In genomic region chr19:18156268-18156667, GRCh38 we compare ENCODE assay signal across 13 cellular contexts. TPM values are rescaled to one million over a fixed set of nuclear protein-coding genes. Genes with fewer than 3 reads are reported as not detected.
A peak's percentile ranks its signal among the peaks of the same experiment; 100 is the strongest.
DNase-seq lines count a peak whose midpoint lies in the region; ATAC-seq, FAIRE-seq and TF ChIP-seq lines count a peak whose summit lies in the region.
"Had no signal": no experiment of that assay in that cellular context is flagged by ENCODE, and none has a peak within 500 bp of the region (broad histone marks: within the 10 kb centered on the region; RNA-seq: fewer than 3 reads in every experiment).

No MANE protein-coding gene starts in this region.

- peak overlapping the region; percentile 28 for H3K4me3 Mint-ChIP-seq in Calu3 (ENCODE audit: low read depth, unreplicated experiment)
- H3K4me3 Mint-ChIP-seq: B cell had no signal

- no peak for TF ChIP-seq POLR2A in adrenal gland (IDR thresholded peaks at IDR 0.05)

- intact Hi-C loops in Calu3 (cut with micrococcal nuclease; ENCODE audit: unreplicated experiment) (no loop called here), adrenal gland (cut with DNase I) (no loop called here), kidney (cut with DNase I) (no loop called here)

- H3K4me1 ChIP-seq in adrenal gland (replicated peaks in 1 of 2): peaks cover 43 to 66% of the 10 kb centered on the region in 2 donors
- peaks cover 16 to 36% of the 10 kb centered on the region in 2 donors for H3K4me1 ChIP-seq in kidney (ENCODE audit: control insufficient read depth in 1 of 2, insufficient read depth in 1 of 2, low read depth in 1 of 2, low read length in 2 of 2)
- H3K4me1 ChIP-seq in skeletal muscle satellite cell (ENCODE audit: control insufficient read depth, insufficient read depth, low read length): peaks cover 44% of the 10 kb centered on the region

- 77 to 87% (median 86%) methylated on average over 5 to 6 of the region's 6 CpGs for WGBS in adrenal gland, 4 donors

- DNase-seq in Calu3: no peak
- peak in 2 of 7 donors; percentile 32 to 43 for DNase-seq in adrenal gland
- no peak for DNase-seq in kidney
- no peak for DNase-seq in NCI-H1048 (lab: John Stamatoyannopoulos, UW)
- DNase-seq in activated naive CD4-positive, alpha-beta T cell treated with anti-CD3 and anti-CD28 coated beads, Interleukin-2, amount 50 U/mL, for 16 hours: no peak
- DNase-seq in GM20000 (ENCODE audit: low spot score): no peak
- DNase-seq: activated naive CD4-positive, alpha-beta T cell; KG1; NCI-H2171 treated with DMSO at 0.1 percent for 48 hours had no signal

- no peaks in the 10 kb centered on the region for H3K27me3 Mint-ChIP-seq in Calu3 (ENCODE audit: unreplicated experiment)
- H3K27me3 Mint-ChIP-seq: B cell had no signal

- no peak for FAIRE-seq in kidney (lab: Jason Lieb, UNC)
- FAIRE-seq: G401.6 had no signal

- peak overlapping the region; percentile 28 to 59 for H3K9ac ChIP-seq in kidney (ENCODE audit: low read length in 2 of 2)
- H3K9ac ChIP-seq in skeletal muscle satellite cell (ENCODE audit: low read depth, low read length): peak overlapping the region; percentile 50

- H3K27me3 ChIP-seq in adrenal gland: no peaks in the 10 kb centered on the region
- no peaks in the 10 kb centered on the region for H3K27me3 ChIP-seq in skeletal muscle satellite cell (ENCODE audit: control insufficient read depth, insufficient read depth, low read length)

- no peak overlapping the region for H3K4me2 ChIP-seq in skeletal muscle satellite cell (ENCODE audit: low read length)

- CTCF ChIA-PET in Calu3 (lab: Charles Lee): interaction anchor here (1.1 kb wide), 1 partner anchor 43 kb away, joined by 3 read pairs; no protein-coding TSS in a partner anchor

- no peaks in the 10 kb centered on the region for H3K9me3 Mint-ChIP-seq in Calu3 (ENCODE audit: low read depth, unreplicated experiment)

- peak overlapping the region; percentile 69 to 94 (median 87) for H3K27ac ChIP-seq in adrenal gland
- peak overlapping the region; percentile 65 to 75 for H3K27ac ChIP-seq in kidney (ENCODE audit: low read depth in 2 of 2, low read length in 2 of 2)

- peaks cover 27% of the 10 kb centered on the region for H3K4me1 Mint-ChIP-seq in Calu3 (ENCODE audit: low read depth, unreplicated experiment)

- H3K27ac Mint-ChIP-seq in Calu3 (ENCODE audit: unreplicated experiment): no peak overlapping the region

- TF ChIP-seq CTCF in Calu3 (IDR thresholded peaks at IDR 0.05; ENCODE audit: unreplicated experiment) (no peak), adrenal gland (IDR thresholded peaks at IDR 0.05) (no peak), kidney (IDR thresholded peaks at IDR 0.05; ENCODE audit: borderline replicate concordance, extremely low read depth, insufficient read depth) (no peak), GM20000 (IDR thresholded peaks at IDR 0.05; ENCODE audit: extremely low read depth, missing control alignments) (no peak)

- H3K9me3 ChIP-seq in adrenal gland (replicated peaks in 1 of 3) (no peaks in the 10 kb centered on the region), kidney (ENCODE audit: control insufficient read depth in 1 of 2, low read length in 2 of 2) (no peaks in the 10 kb centered on the region), skeletal muscle satellite cell (replicated peaks; ENCODE audit: low read length) (no peaks in the 10 kb centered on the region)

- H3K36me3 Mint-ChIP-seq in Calu3 (ENCODE audit: insufficient read depth, unreplicated experiment): peaks cover 42% of the 10 kb centered on the region

- H3K36me3 ChIP-seq in adrenal gland (replicated peaks in 1 of 2) (peaks cover 0 to 6% of the 10 kb centered on the region in 2 donors), kidney (ENCODE audit: control insufficient read depth in 1 of 2, insufficient read depth in 2 of 2, low read length in 2 of 2) (peaks cover 0 to 4% of the 10 kb centered on the region in 2 donors), skeletal muscle satellite cell (ENCODE audit: insufficient read depth, low read length) (peaks cover 20% of the 10 kb centered on the region)

- H3K4me3 ChIP-seq in adrenal gland: peak overlapping the region in 1 of 4 donors; percentile 17
- no peak overlapping the region for H3K4me3 ChIP-seq in kidney (ENCODE audit: low read length in 2 of 2)
- H3K4me3 ChIP-seq in skeletal muscle satellite cell (ENCODE audit: low read length): no peak overlapping the region

- no peak for ATAC-seq in activated CD4-positive, CD25-positive, alpha-beta regulatory T cell treated with anti-CD3 and anti-CD28 coated beads, Interleukin-2, amount 50 U/mL, for 24 hours

- no TSS peak for BruUV-seq in Calu3 (replicated peaks; lab: Mats Ljungman, UMichigan)

RNA-seq across cellular contexts. Expression of gene PIK3R2, which starts 3.3 kb away (rescaled TPM):
- 22.5 and 23.2 TPM in 2 replicates for total RNA-seq in Calu3 (2022)
- 100 to 1,000 TPM in 3 of 8 donors, 10 to 100 TPM in 5; 32.9 to 124 (median 80.4) TPM for total RNA-seq in adrenal gland
- 10 to 100 TPM in 2 of 3 donors, 1 to 10 TPM in 1; 6.7 to 21.0 (median 10.8) TPM for polyA plus RNA-seq in adrenal gland
- total RNA-seq in kidney: 29.6 TPM
- 10.1 TPM for polyA plus RNA-seq in kidney (ENCODE audit: insufficient read depth, low read depth, low replicate concordance)
- total RNA-seq in skeletal muscle satellite cell (2012; rRNA removed): 19.8 and 22.5 TPM in 2 replicates

RNA-seq across cellular contexts. Expression of gene IFI30, which starts 17.3 kb away (rescaled TPM):
- 22.4 and 41.8 TPM in 2 replicates for total RNA-seq in Calu3 (2022)
- 100 to 1,000 TPM; 103 to 372 (median 185) TPM for total RNA-seq in adrenal gland
- 100 to 1,000 TPM in 2 of 3 donors, 10 to 100 TPM in 1; 99.2 to 268 (median 158) TPM for polyA plus RNA-seq in adrenal gland
- 109 TPM for total RNA-seq in kidney
- polyA plus RNA-seq in kidney (ENCODE audit: insufficient read depth, low read depth, low replicate concordance): 173 TPM
- total RNA-seq in skeletal muscle satellite cell (2012; rRNA removed): 72.0 and 80.6 TPM in 2 replicates

RNA-seq across cellular contexts. Expression of gene MPV17L2, which starts 36.8 kb away (rescaled TPM):
- total RNA-seq in Calu3 (2022) (10.9 and 11.5 TPM in 2 replicates), adrenal gland (10 to 100 TPM; 10.3 to 47.4 (median 24.0) TPM), kidney (11.5 TPM)
- polyA plus RNA-seq in adrenal gland (10 to 100 TPM; 21.1 to 41.4 (median 40.8) TPM), kidney (ENCODE audit: insufficient read depth, low read depth, low replicate concordance) (31.1 TPM)
- total RNA-seq in skeletal muscle satellite cell (2012; rRNA removed): 9.9 and 12.9 TPM in 2 replicates

RNA-seq across cellular contexts. Expression of gene RAB3A, which starts 47.6 kb away (rescaled TPM):
- total RNA-seq in Calu3 (2022): 1.9 TPM in 2 replicates
- 10 to 100 TPM in 3 of 8 donors, 1 to 10 TPM in 5; 2.3 to 32.3 (median 6.9) TPM for total RNA-seq in adrenal gland
- polyA plus RNA-seq in adrenal gland: 10 to 100 TPM in 1 of 3 donors, 1 to 10 TPM in 2; 4.0 to 16.6 (median 5.8) TPM
- total RNA-seq in kidney: 5.2 TPM
- 10.5 TPM for polyA plus RNA-seq in kidney (ENCODE audit: insufficient read depth, low read depth, low replicate concordance)
- 1.0 and 2.0 TPM in 2 replicates for total RNA-seq in skeletal muscle satellite cell (2012; rRNA removed)

RNA-seq across cellular contexts. Expression of gene MAST3, which starts 58.7 kb away (rescaled TPM):
- total RNA-seq in Calu3 (2022): 5.5 and 5.9 TPM in 2 replicates
- 10 to 100 TPM in 6 of 8 donors, 1 to 10 TPM in 2; 6.0 to 18.6 (median 12.5) TPM for total RNA-seq in adrenal gland
- 10 to 100 TPM in 1 of 3 donors, 1 to 10 TPM in 2; 1.8 to 19.1 (median 7.1) TPM for polyA plus RNA-seq in adrenal gland
- total RNA-seq in kidney: 16.0 TPM
- polyA plus RNA-seq in kidney (ENCODE audit: insufficient read depth, low read depth, low replicate concordance): 5.6 TPM
- total RNA-seq in skeletal muscle satellite cell (2012; rRNA removed): 1.8 and 4.4 TPM in 2 replicates
